11 cellular contexts compared by ENCODE assay signal in the genomic region with DNA sequence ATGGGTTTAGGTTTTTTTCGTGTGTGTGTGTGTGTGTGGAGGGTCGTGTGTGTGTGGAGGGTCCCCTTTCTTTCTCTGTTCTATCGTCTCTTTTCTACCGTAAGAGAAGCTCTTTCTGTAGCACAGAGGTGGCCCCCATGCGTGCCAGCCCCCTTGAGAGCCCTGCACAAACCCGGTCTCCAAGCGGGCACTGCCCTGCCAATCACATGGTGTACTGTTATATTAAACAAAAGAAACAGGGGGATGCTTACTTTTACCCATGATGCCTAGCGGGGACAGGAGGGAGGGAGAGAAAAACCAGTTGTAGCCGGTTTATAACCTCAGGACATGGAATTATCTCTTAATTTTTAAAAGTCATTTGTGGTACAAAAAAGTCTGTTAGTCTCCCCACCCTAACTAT. TPM values are rescaled to one million over a fixed set of nuclear protein-coding genes. Genes with fewer than 3 reads are reported as not detected.
DNase-seq lines count a peak whose midpoint lies in the region; TF ChIP-seq lines count a peak whose summit lies in the region.
"Had no signal": no experiment of that assay in that cellular context is flagged by ENCODE, and none has a peak within 500 bp of the region (broad histone marks: within the 10 kb centered on the region; RNA-seq: fewer than 3 reads in every experiment).

No MANE protein-coding gene starts in this region.

- H3K27me3 ChIP-seq in mesendoderm (ENCODE audit: insufficient read depth, low read length, poor library complexity) (no peaks in the 10 kb centered on the region), WERI-Rb-1 (ENCODE audit: insufficient read depth, low read depth, severe bottlenecking) (no peaks in the 10 kb centered on the region)

- no peak overlapping the region for H3K4me3 Mint-ChIP-seq in neural crest cell
- H3K4me3 Mint-ChIP-seq: naive thymus-derived CD8-positive, alpha-beta T cell had no signal

- H3K36me3 ChIP-seq in mesendoderm (ENCODE audit: control insufficient read depth, insufficient read depth, low read length) (no peaks in the 10 kb centered on the region), WERI-Rb-1 (peaks cover 39% of the 10 kb centered on the region)

- H2AK5ac ChIP-seq in mesendoderm (ENCODE audit: low read length), result no peak overlapping the region

- no peak overlapping the region for H2BK120ac ChIP-seq in mesendoderm (ENCODE audit: low read depth, low read length)

- no peak overlapping the region for H3K4ac ChIP-seq in mesendoderm (ENCODE audit: low read depth, low read length)

- WGBS in mesendoderm (ENCODE audit: extremely low coverage, insufficient coverage, low lambda C conversion rate), result 100% methylated on average over 2 of the region's 9 CpGs

- H3K4me1 ChIP-seq in mesendoderm (ENCODE audit: control insufficient read depth, low read depth, low read length), result no peaks in the 10 kb centered on the region

- H3K18ac ChIP-seq in mesendoderm (ENCODE audit: low read length), result no peak overlapping the region

- H3K4me2 ChIP-seq in mesendoderm (ENCODE audit: low read length), result no peak overlapping the region

- TF ChIP-seq CTCF in neural crest cell (conservative IDR thresholded peaks at IDR 0.05) (no peak), WERI-Rb-1 (IDR thresholded peaks at IDR 0.05; ENCODE audit: low read depth, low read length) (no peak)

- no peak overlapping the region for H3K27ac Mint-ChIP-seq in neural crest cell (ENCODE audit: unreplicated experiment)
- H3K27ac Mint-ChIP-seq: naive thymus-derived CD8-positive, alpha-beta T cell had no signal

- H3K9me3 Mint-ChIP-seq in neural crest cell, result no peaks in the 10 kb centered on the region
- H3K9me3 Mint-ChIP-seq: naive thymus-derived CD8-positive, alpha-beta T cell had no signal

- peaks cover 50% of the 10 kb centered on the region for H3K79me2 ChIP-seq in mesendoderm (ENCODE audit: control insufficient read depth, insufficient read depth, low read length)

- peaks cover 11% of the 10 kb centered on the region for H3K79me1 ChIP-seq in mesendoderm (ENCODE audit: low read length)

- no peak overlapping the region for H4K5ac ChIP-seq in mesendoderm (ENCODE audit: low read length)

- no peak overlapping the region for H3K9ac ChIP-seq in mesendoderm (ENCODE audit: low read length)

- H2BK5ac ChIP-seq in mesendoderm (ENCODE audit: low read length), result no peak overlapping the region

- H3K23ac ChIP-seq in mesendoderm (ENCODE audit: low read length), result no peak overlapping the region

- H3K56ac ChIP-seq in mesendoderm (ENCODE audit: low read length), result no peak overlapping the region

- H2BK15ac ChIP-seq in mesendoderm (replicated peaks; ENCODE audit: low read depth), result no peak overlapping the region

- peaks cover 4% of the 10 kb centered on the region for H3K4me1 Mint-ChIP-seq in neural crest cell

- H3K36me3 Mint-ChIP-seq in neural crest cell (ENCODE audit: low read depth), result peaks cover under 1% of the 10 kb centered on the region

- no peaks in the 10 kb centered on the region for H3K9me3 ChIP-seq in WERI-Rb-1 (ENCODE audit: severe bottlenecking)

- H4K8ac ChIP-seq in mesendoderm (ENCODE audit: low read depth, low read length), result no peak overlapping the region

- H3K4me3 ChIP-seq in mesendoderm (ENCODE audit: low read length), result no peak overlapping the region
- H3K4me3 ChIP-seq in WERI-Rb-1 (ENCODE audit: low read depth, low read length), result no peak overlapping the region
- H3K4me3 ChIP-seq: GM12878 had no signal

- H3K27me3 Mint-ChIP-seq in neural crest cell (ENCODE audit: low read depth), result no peaks in the 10 kb centered on the region
- H3K27me3 Mint-ChIP-seq: naive thymus-derived CD8-positive, alpha-beta T cell had no signal

- DNase-seq in DMS153 (lab: John Stamatoyannopoulos, UW) (peak; percentile 85), NCI-H2081 treated with DMSO at 0.1 percent for 48 hours (lab: John Stamatoyannopoulos, UW) (peak; percentile 83), caudate nucleus (lab: John Stamatoyannopoulos, UW) (peak in 1 of 61 donors; percentile 3), neural crest cell (ENCODE audit: low read depth, low spot score) (peak; percentile 5), mesendoderm (no peak), WERI-Rb-1 (no peak), UCSD-AML1 (lab: John Stamatoyannopoulos, UW; ENCODE audit: unreplicated experiment) (no peak)
- no peak for DNase-seq in activated CD4-positive, alpha-beta T cell treated with anti-CD3 and anti-CD28 coated beads for 4 hours
- DNase-seq: activated naive CD4-positive, alpha-beta T cell treated with anti-CD3 and anti-CD28 coated beads, Interleukin-2, amount 50 U/mL, for 16 hours had no signal

- H3K27ac ChIP-seq in caudate nucleus (ENCODE audit: low read depth, low read length), result peak overlapping the region; percentile 32
- H3K27ac ChIP-seq in mesendoderm (ENCODE audit: low read depth, low read length), result no peak overlapping the region
- H3K27ac ChIP-seq in WERI-Rb-1, result no peak overlapping the region

RNA-seq across cellular contexts. Expression of a gene that starts 41.0 kb away (rescaled TPM):
- 49.7 and 52.5 TPM in 2 replicates for total RNA-seq in neural crest cell
- polyA plus RNA-seq in mesendoderm (2013, experiment 1 of 2), result 15.9 TPM
- 14.8 TPM for polyA plus RNA-seq in mesendoderm (2013, experiment 2 of 2)

Comparison
In these comparisons a context has a peak if more than half of its experiments do, and no peak if none do; other contexts are left out.
1. DNase-seq: peak in DMS153 (single experiment), NCI-H2081 treated with DMSO at 0.1 percent for 48 hours (single experiment) and neural crest cell (single experiment); none in mesendoderm (single experiment), activated CD4-positive, alpha-beta T cell treated with anti-CD3 and anti-CD28 coated beads for 4 hours (0 of 2), WERI-Rb-1 (single experiment) and UCSD-AML1 (single experiment).